In genomic region chr11:29200776-29201574, GRCh38 we compare ENCODE assay signal across 17 cellular contexts.
DNase-seq lines count a peak whose midpoint lies in the region; ATAC-seq and TF ChIP-seq lines count a peak whose summit lies in the region.
"Had no signal": no experiment of that assay in that cellular context is flagged by ENCODE, and none has a peak within 500 bp of the region (broad histone marks: within the 10 kb centered on the region; RNA-seq: fewer than 3 reads in every experiment).

No MANE protein-coding gene starts in this region.

- ATAC-seq in PC-3 (no peak), left lobe of liver (peak; percentile 32), left cardiac atrium (no peak)
- ATAC-seq: activated T-cell treated with anti-CD3 and anti-CD28 coated beads, Interleukin-2, amount 50 U/mL, for 4 hours; HCT116; left lung had no signal

- no peaks in the 10 kb centered on the region for H3K27me3 ChIP-seq in PC-3 (ENCODE audit: low read length)
- H3K27me3 ChIP-seq: left lung had no signal

- intact Hi-C loops in PC-3 (cut with micrococcal nuclease): no loop called here
- intact Hi-C loops in left cardiac atrium (cut with DNase I): no loop called here

- no peaks in the 10 kb centered on the region for H3K36me3 ChIP-seq in PC-3 (ENCODE audit: low read depth, low read length)
- H3K36me3 ChIP-seq: left lung had no signal

- H3K4me1 ChIP-seq in PC-3 (ENCODE audit: insufficient read depth, low read length): 0 out of 2 replicates have a peak, but pooled peaks cover 7% of the 10 kb centered on the region
- H3K4me1 ChIP-seq: left lung had no signal

- H3K79me2 ChIP-seq in PC-3 (ENCODE audit: low read length): no peaks in the 10 kb centered on the region

- DNase-seq in COLO668 (lab: John Stamatoyannopoulos, UW; ENCODE audit: unreplicated experiment) (peak; percentile 28), DMS153 treated with DMSO at 0.1 percent for 48 hours (lab: John Stamatoyannopoulos, UW; ENCODE audit: unreplicated experiment) (peak; percentile 35), PC-3 (peak; percentile 55), left lobe of liver (ENCODE audit: low spot score) (no peak), NCI-H187 treated with DMSO at 0.1 percent for 48 hours (lab: John Stamatoyannopoulos, UW) (no peak), left cardiac atrium (no peak), NCI-H774 (lab: John Stamatoyannopoulos, UW) (no peak)
- DNase-seq: activated naive CD4-positive, alpha-beta T cell treated with Interleukin-2 at 50 U/mL for 16 hours; activated T-cell treated with anti-CD3 and anti-CD28 coated beads, Interleukin-2, amount 50 U/mL, for 4 hours; CD4-positive, alpha-beta T cell; cortex of kidney; DMS79 treated with DMSO at 0.1 percent for 48 hours; left lung; NCI-H526 treated with DMSO at 0.1 percent for 48 hours; nephron progenitor cell; posterior cingulate gyrus had no signal

- H3K27ac ChIP-seq in PC-3 (ENCODE audit: low read length): no peak overlapping the region
- H3K27ac ChIP-seq: left lung had no signal

- H3K4me2 ChIP-seq in PC-3 (ENCODE audit: low read length): no peak overlapping the region

- H3K4me3 ChIP-seq in PC-3 (ENCODE audit: low read length): no peak overlapping the region
- H3K4me3 ChIP-seq: left lung had no signal

- no peaks in the 10 kb centered on the region for H3F3A ChIP-seq in PC-3 (ENCODE audit: low read length, unreplicated experiment)

- CTCF ChIA-PET in PC-3 (lab: Charles Lee): interaction anchor here (0.6 kb wide), 1 partner anchor 128 kb away, joined by 3 read pairs; no protein-coding TSS in a partner anchor

- POLR2A ChIA-PET in PC-3 (lab: Charles Lee; ENCODE audit: unreplicated experiment): no interaction called here

- H3K9ac ChIP-seq in PC-3 (ENCODE audit: low read length): no peak overlapping the region

- H4K20me1 ChIP-seq in PC-3 (ENCODE audit: low read length): no peaks in the 10 kb centered on the region

- H3K9me3 ChIP-seq in PC-3 (ENCODE audit: low read length): no peaks in the 10 kb centered on the region
- H3K9me3 ChIP-seq: left lung had no signal

- no peak overlapping the region for H2AFZ ChIP-seq in PC-3 (ENCODE audit: low read length)

- TF ChIP-seq CTCF in PC-3 (conservative IDR thresholded peaks at IDR 0.05; ENCODE audit: low read depth, low read length): no peak

- H3K9me2 ChIP-seq in PC-3 (replicated peaks; ENCODE audit: low read length): no peaks in the 10 kb centered on the region

- no TSS peak for BruUV-seq in PC-3 (replicated peaks; lab: Mats Ljungman, UMichigan)

Comparison
In these comparisons a context has a peak if more than half of its experiments do, and no peak if none do; other contexts are left out.
1. DNase-seq: peak in COLO668 (single experiment), DMS153 treated with DMSO at 0.1 percent for 48 hours (single experiment) and PC-3 (single experiment); none in left lobe of liver (single experiment), NCI-H187 treated with DMSO at 0.1 percent for 48 hours (single experiment), left cardiac atrium (single experiment) and NCI-H774 (single experiment).